ENCODE assay signal across 9 cellular contexts in the genomic region with DNA sequence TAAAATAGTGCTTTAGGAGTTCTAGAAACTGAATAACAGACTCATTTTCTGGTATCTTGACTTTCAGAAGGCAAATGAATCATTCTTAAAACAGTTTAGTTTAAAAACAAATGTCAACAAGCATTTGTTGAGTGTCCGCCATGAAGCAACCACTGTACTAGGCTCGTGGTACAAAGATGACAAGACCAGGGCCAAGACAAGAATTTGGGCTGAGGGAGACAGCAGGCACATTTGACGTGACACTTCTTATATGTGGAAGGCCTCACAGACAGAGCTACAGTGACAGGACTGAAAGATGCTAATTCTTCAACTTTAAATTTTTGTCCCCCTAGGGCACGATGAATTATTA. TPM values are rescaled to one million over a fixed set of nuclear protein-coding genes. Genes with fewer than 3 reads are reported as not detected.
A peak's percentile ranks its signal among the peaks of the same experiment; 100 is the strongest.
DNase-seq lines count a peak whose midpoint lies in the region; ATAC-seq and TF ChIP-seq lines count a peak whose summit lies in the region.
"Had no signal": no experiment of that assay in that cellular context is flagged by ENCODE, and none has a peak within 500 bp of the region (broad histone marks: within the 10 kb centered on the region; RNA-seq: fewer than 3 reads in every experiment).

No MANE protein-coding gene starts in this region.

- no peaks in the 10 kb centered on the region for H3K9me3 Mint-ChIP-seq in activated naive CD4-positive, alpha-beta T cell treated with anti-CD3 and anti-CD28 coated beads for 36 hours
- no peaks in the 10 kb centered on the region for H3K9me3 Mint-ChIP-seq in activated naive CD4-positive, alpha-beta T cell treated with anti-CD3 and anti-CD28 coated beads, Interleukin-2, amount 10 ng/mL, durations not matched to agents 7 days and 5 days
- H3K9me3 Mint-ChIP-seq in stimulated activated naive CD8-positive, alpha-beta T cell treated with anti-CD3 and anti-CD28 coated beads, Interleukin-15, Interleukin-2, amounts not matched to agents 100 ng/mL and 50 ng/mL, for 24 hours = no peaks in the 10 kb centered on the region
- H3K9me3 Mint-ChIP-seq in glutamatergic neuron (ENCODE audit: unreplicated experiment) = no peaks in the 10 kb centered on the region

- H3K4me3 ChIP-seq in PC-3 (ENCODE audit: low read length) = peak overlapping the region; percentile 30; the same call in 1 of the 2 replicates
- no peak overlapping the region for H3K4me3 ChIP-seq in brain microvascular endothelial cell (ENCODE audit: low read depth, low read length)

- in situ Hi-C loops in brain microvascular endothelial cell (cut with HindIII; ENCODE audit: low pct_ligation_motif_present, low sequenced_read_pairs) = no loop called here

- no peak for ATAC-seq in PC-3
- ATAC-seq in GM21529 (IDR thresholded peaks at IDR 0.05; ENCODE audit: unreplicated experiment) = no peak

- peaks cover 12% of the 10 kb centered on the region for H3K4me1 ChIP-seq in PC-3 (ENCODE audit: insufficient read depth, low read length)

- POLR2A ChIA-PET in PC-3 (lab: Charles Lee; ENCODE audit: unreplicated experiment) = no interaction called here

- no peaks in the 10 kb centered on the region for H4K20me1 ChIP-seq in PC-3 (ENCODE audit: low read length)

- H3K4me2 ChIP-seq in PC-3 (ENCODE audit: low read length) = peak overlapping the region; percentile 84

- H3K27ac ChIP-seq in PC-3 (ENCODE audit: low read length) (peak overlapping the region; percentile 31), brain microvascular endothelial cell (peak overlapping the region; percentile 7)

- no peaks in the 10 kb centered on the region for H3K36me3 Mint-ChIP-seq in activated naive CD4-positive, alpha-beta T cell treated with anti-CD3 and anti-CD28 coated beads for 36 hours (ENCODE audit: low read depth)
- H3K36me3 Mint-ChIP-seq in activated naive CD4-positive, alpha-beta T cell treated with anti-CD3 and anti-CD28 coated beads, Interleukin-2, amount 10 ng/mL, durations not matched to agents 7 days and 5 days = no peaks in the 10 kb centered on the region
- no peaks in the 10 kb centered on the region for H3K36me3 Mint-ChIP-seq in stimulated activated naive CD8-positive, alpha-beta T cell treated with anti-CD3 and anti-CD28 coated beads, Interleukin-15, Interleukin-2, amounts not matched to agents 100 ng/mL and 50 ng/mL, for 24 hours (ENCODE audit: low read depth)
- H3K36me3 Mint-ChIP-seq in glutamatergic neuron (ENCODE audit: unreplicated experiment) = no peaks in the 10 kb centered on the region

- H3K27ac Mint-ChIP-seq in activated naive CD4-positive, alpha-beta T cell treated with anti-CD3 and anti-CD28 coated beads for 36 hours = peak overlapping the region; percentile 87
- no peak overlapping the region for H3K27ac Mint-ChIP-seq in activated naive CD4-positive, alpha-beta T cell treated with anti-CD3 and anti-CD28 coated beads, Interleukin-2, amount 10 ng/mL, durations not matched to agents 7 days and 5 days
- H3K27ac Mint-ChIP-seq in stimulated activated naive CD8-positive, alpha-beta T cell treated with anti-CD3 and anti-CD28 coated beads, Interleukin-15, Interleukin-2, amounts not matched to agents 100 ng/mL and 50 ng/mL, for 24 hours = peak overlapping the region; percentile 83
- no peak overlapping the region for H3K27ac Mint-ChIP-seq in glutamatergic neuron (ENCODE audit: unreplicated experiment)

- CTCF ChIA-PET in activated naive CD4-positive, alpha-beta T cell treated with anti-CD3 and anti-CD28 coated beads for 36 hours (lab: Charles Lee) = interaction anchor here (0.5 to 8.6 kb wide), 34 partner anchors 9 to 1303 kb away, joined by 3 to 108 read pairs (median 4); a partner anchor contains a TSS
- CTCF ChIA-PET in activated naive CD4-positive, alpha-beta T cell treated with anti-CD3 and anti-CD28 coated beads, Interleukin-2, amount 10 ng/mL, durations not matched to agents 7 days and 5 days (lab: Charles Lee) = interaction anchor here (0.5 to 7.1 kb wide), 34 partner anchors 11 to 536 kb away, joined by 3 to 69 read pairs (median 4); a partner anchor contains a TSS
- CTCF ChIA-PET in PC-3 (lab: Charles Lee) = interaction anchor here (0.5 to 0.7 kb wide), 5 partner anchors 16 to 194 kb away, joined by 3 to 4 read pairs (median 4); no protein-coding TSS in a partner anchor

- intact Hi-C loops in activated naive CD4-positive, alpha-beta T cell treated with anti-CD3 and anti-CD28 coated beads for 36 hours (cut with micrococcal nuclease) = loop anchor here (5.0 kb wide), 1 partner anchor 451 kb away; a partner anchor contains a TSS
- intact Hi-C loops in PC-3 (cut with micrococcal nuclease) = loop anchor here (5.0 kb wide), 1 partner anchor 376 kb away; a partner anchor contains a TSS

- no peaks in the 10 kb centered on the region for H3K27me3 Mint-ChIP-seq in activated naive CD4-positive, alpha-beta T cell treated with anti-CD3 and anti-CD28 coated beads for 36 hours (ENCODE audit: low read depth)
- H3K27me3 Mint-ChIP-seq in activated naive CD4-positive, alpha-beta T cell treated with anti-CD3 and anti-CD28 coated beads, Interleukin-2, amount 10 ng/mL, durations not matched to agents 7 days and 5 days = no peaks in the 10 kb centered on the region
- H3K27me3 Mint-ChIP-seq in stimulated activated naive CD8-positive, alpha-beta T cell treated with anti-CD3 and anti-CD28 coated beads, Interleukin-15, Interleukin-2, amounts not matched to agents 100 ng/mL and 50 ng/mL, for 24 hours = no peaks in the 10 kb centered on the region
- peaks cover 6% of the 10 kb centered on the region for H3K27me3 Mint-ChIP-seq in glutamatergic neuron (ENCODE audit: unreplicated experiment)

- H3K36me3 ChIP-seq in PC-3 (ENCODE audit: low read depth, low read length) = no peaks in the 10 kb centered on the region; the same call in 1 of the 2 replicates
- H3K36me3 ChIP-seq in brain microvascular endothelial cell (replicated peaks) = no peaks in the 10 kb centered on the region
- H3K36me3 ChIP-seq: gastrocnemius medialis had no signal

- peaks cover 49% of the 10 kb centered on the region for H3K4me1 Mint-ChIP-seq in activated naive CD4-positive, alpha-beta T cell treated with anti-CD3 and anti-CD28 coated beads for 36 hours (ENCODE audit: low read depth)
- peaks cover 49% of the 10 kb centered on the region for H3K4me1 Mint-ChIP-seq in activated naive CD4-positive, alpha-beta T cell treated with anti-CD3 and anti-CD28 coated beads, Interleukin-2, amount 10 ng/mL, durations not matched to agents 7 days and 5 days
- peaks cover 49% of the 10 kb centered on the region for H3K4me1 Mint-ChIP-seq in stimulated activated naive CD8-positive, alpha-beta T cell treated with anti-CD3 and anti-CD28 coated beads, Interleukin-15, Interleukin-2, amounts not matched to agents 100 ng/mL and 50 ng/mL, for 24 hours (ENCODE audit: low read depth)
- peaks cover 5% of the 10 kb centered on the region for H3K4me1 Mint-ChIP-seq in glutamatergic neuron (ENCODE audit: low read depth, unreplicated experiment)

- H3K9ac ChIP-seq in PC-3 (ENCODE audit: low read length) = peak overlapping the region; percentile 3; the same call in 1 of the 2 replicates

- no peaks in the 10 kb centered on the region for H3K9me2 ChIP-seq in PC-3 (replicated peaks; ENCODE audit: low read length)

- peaks cover 8% of the 10 kb centered on the region for H3F3A ChIP-seq in PC-3 (ENCODE audit: low read length, unreplicated experiment)

- TF ChIP-seq CTCF in PC-3 (conservative IDR thresholded peaks at IDR 0.05; ENCODE audit: low read depth, low read length) (no peak), brain microvascular endothelial cell (IDR thresholded peaks at IDR 0.05; ENCODE audit: low read depth, low read length, missing control alignments) (no peak), glutamatergic neuron (IDR thresholded peaks at IDR 0.05; ENCODE audit: partially characterized antibody, unreplicated experiment) (no peak)

- H3K79me2 ChIP-seq in PC-3 (ENCODE audit: low read length) = no peaks in the 10 kb centered on the region

- DNase-seq in activated naive CD4-positive, alpha-beta T cell treated with anti-CD3 and anti-CD28 coated beads for 36 hours = peak; percentile 34
- no peak for DNase-seq in activated naive CD4-positive, alpha-beta T cell treated with anti-CD3 and anti-CD28 coated beads, Interleukin-2, amount 10 ng/mL, durations not matched to agents 7 days and 5 days
- DNase-seq in PC-3 = no peak
- peak; percentile 16 for DNase-seq in brain microvascular endothelial cell
- no peak for DNase-seq in NCI-H526 (lab: John Stamatoyannopoulos, UW)
- no peak for DNase-seq in glutamatergic neuron

- no peaks in the 10 kb centered on the region for H3K27me3 ChIP-seq in PC-3 (ENCODE audit: low read length)
- H3K27me3 ChIP-seq in brain microvascular endothelial cell (replicated peaks) = no peaks in the 10 kb centered on the region
- H3K27me3 ChIP-seq: gastrocnemius medialis had no signal

- peak overlapping the region; percentile 98 for H2AFZ ChIP-seq in PC-3 (ENCODE audit: low read length)

- BruUV-seq in PC-3 (replicated peaks; lab: Mats Ljungman, UMichigan) = no TSS peak

- H3K4me3 Mint-ChIP-seq in activated naive CD4-positive, alpha-beta T cell treated with anti-CD3 and anti-CD28 coated beads for 36 hours = no peak overlapping the region
- no peak overlapping the region for H3K4me3 Mint-ChIP-seq in activated naive CD4-positive, alpha-beta T cell treated with anti-CD3 and anti-CD28 coated beads, Interleukin-2, amount 10 ng/mL, durations not matched to agents 7 days and 5 days
- no peak overlapping the region for H3K4me3 Mint-ChIP-seq in stimulated activated naive CD8-positive, alpha-beta T cell treated with anti-CD3 and anti-CD28 coated beads, Interleukin-15, Interleukin-2, amounts not matched to agents 100 ng/mL and 50 ng/mL, for 24 hours
- H3K4me3 Mint-ChIP-seq in glutamatergic neuron (ENCODE audit: unreplicated experiment) = no peak overlapping the region

- no peaks in the 10 kb centered on the region for H3K9me3 ChIP-seq in PC-3 (ENCODE audit: low read length)
- H3K9me3 ChIP-seq: gastrocnemius medialis had no signal

RNA-seq across cellular contexts. Expression of a gene that starts 14.4 kb away (rescaled TPM):
- 10 to 100 TPM; 25.0 to 29.6 TPM for total RNA-seq in activated naive CD4-positive, alpha-beta T cell treated with anti-CD3 and anti-CD28 coated beads for 36 hours
- total RNA-seq in PC-3 (2014; rRNA removed) = 37.3 and 41.5 TPM in 2 replicates
- 42.9 TPM for total RNA-seq in glutamatergic neuron (ENCODE audit: unreplicated experiment)

Comparison
In these comparisons a context has a peak if more than half of its experiments do, and no peak if none do; other contexts are left out.
1. DNase-seq: peak in activated naive CD4-positive, alpha-beta T cell treated with anti-CD3 and anti-CD28 coated beads for 36 hours (single experiment) and brain microvascular endothelial cell (single experiment); none in activated naive CD4-positive, alpha-beta T cell treated with anti-CD3 and anti-CD28 coated beads, Interleukin-2, amount 10 ng/mL, durations not matched to agents 7 days and 5 days (single experiment), PC-3 (single experiment), NCI-H526 (0 of 2) and glutamatergic neuron (single experiment).
2. H3K27ac Mint-ChIP-seq: peak in activated naive CD4-positive, alpha-beta T cell treated with anti-CD3 and anti-CD28 coated beads for 36 hours (single experiment) and stimulated activated naive CD8-positive, alpha-beta T cell treated with anti-CD3 and anti-CD28 coated beads, Interleukin-15, Interleukin-2, amounts not matched to agents 100 ng/mL and 50 ng/mL, for 24 hours (single experiment); none in activated naive CD4-positive, alpha-beta T cell treated with anti-CD3 and anti-CD28 coated beads, Interleukin-2, amount 10 ng/mL, durations not matched to agents 7 days and 5 days (single experiment) and glutamatergic neuron (single experiment).